36 cellular contexts compared by ENCODE assay signal in genomic region chr20:62451156-62451767, GRCh38. TPM values are rescaled to one million over a fixed set of nuclear protein-coding genes. Genes with fewer than 3 reads are reported as not detected.
"Had no signal": no experiment of that assay in that cellular context is flagged by ENCODE, and none has a peak within 500 bp of the region (broad histone marks: within the 10 kb centered on the region; RNA-seq: fewer than 3 reads in every experiment).

No MANE protein-coding gene starts in this region.

- H3K9me3 Mint-ChIP-seq: activated CD4-positive, alpha-beta memory T cell treated with anti-CD3 and anti-CD28 coated beads for 36 hours; activated CD4-positive, alpha-beta T cell treated with anti-CD3 and anti-CD28 coated beads, Interleukin-2, amount 10 ng/mL, durations not matched to agents 24 days and 14 days; activated naive CD4-positive, alpha-beta T cell treated with anti-CD3 and anti-CD28 coated beads for 36 hours; activated naive CD4-positive, alpha-beta T cell treated with anti-CD3 and anti-CD28 coated beads, Interleukin-2, amount 50 U/mL, for 24 hours; activated naive CD8-positive, alpha-beta T cell treated with anti-CD3 and anti-CD28 coated beads for 36 hours; activated naive CD8-positive, alpha-beta T cell treated with anti-CD3 and anti-CD28 coated beads, Interleukin-2, amount 50 U/mL, for 24 hours; activated T-helper 1 cell treated with anti-CD3 and anti-CD28 coated beads, Interleukin-12 subunit alpha, Interleukin-12 subunit beta, Interleukin-2, Interleukin-4 antibody, amounts not matched to agents 30 ng/mL and 10 ng/mL and 1 ng/mL, durations not matched to agents 14 hours and 24 hours and 36 hours; activated T-helper 2 cell treated with anti-CD3 and anti-CD28 coated beads, Interferon-gamma antibody, Interleukin-2, Interleukin-4, amounts not matched to agents 10 μg/mL and 5 μg/mL and 100 μg/mL, durations not matched to agents 14 hours and 24 hours and 36 hours; effector memory CD8-positive, alpha-beta T cell had no signal

- H3K27ac Mint-ChIP-seq: activated CD4-positive, alpha-beta memory T cell treated with anti-CD3 and anti-CD28 coated beads for 36 hours; activated CD4-positive, alpha-beta T cell treated with anti-CD3 and anti-CD28 coated beads for 36 hours; activated CD4-positive, alpha-beta T cell treated with anti-CD3 and anti-CD28 coated beads, Interleukin-2, amount 10 ng/mL, durations not matched to agents 24 days and 14 days; activated CD8-positive, alpha-beta memory T cell treated with anti-CD3 and anti-CD28 coated beads, Interleukin-2, amount 10 ng/mL, durations not matched to agents 7 days and 5 days; activated CD8-positive, alpha-beta T cell treated with anti-CD3 and anti-CD28 coated beads, Interleukin-2, amount 10 ng/mL, durations not matched to agents 7 days and 5 days; activated naive CD4-positive, alpha-beta T cell treated with anti-CD3 and anti-CD28 coated beads for 36 hours; activated naive CD4-positive, alpha-beta T cell treated with anti-CD3 and anti-CD28 coated beads, Interleukin-2, amount 50 U/mL, for 24 hours; activated naive CD8-positive, alpha-beta T cell treated with anti-CD3 and anti-CD28 coated beads for 36 hours; activated naive CD8-positive, alpha-beta T cell treated with anti-CD3 and anti-CD28 coated beads, Interleukin-2, amount 50 U/mL, for 24 hours; activated T-helper 1 cell treated with anti-CD3 and anti-CD28 coated beads, Interleukin-12 subunit alpha, Interleukin-12 subunit beta, Interleukin-2, Interleukin-4 antibody, amounts not matched to agents 30 ng/mL and 10 ng/mL and 1 ng/mL, durations not matched to agents 14 hours and 24 hours and 36 hours; activated T-helper 2 cell treated with anti-CD3 and anti-CD28 coated beads, Interferon-gamma antibody, Interleukin-2, Interleukin-4, amounts not matched to agents 10 μg/mL and 5 μg/mL and 100 μg/mL, durations not matched to agents 14 hours and 24 hours and 36 hours; effector memory CD8-positive, alpha-beta T cell had no signal

- H3K4me1 ChIP-seq: adrenal gland, body of pancreas, esophagus muscularis mucosa, foreskin keratinocyte, gastrocnemius medialis had no signal

- H3K4me1 Mint-ChIP-seq: activated CD4-positive, alpha-beta T cell treated with anti-CD3 and anti-CD28 coated beads for 36 hours; activated CD4-positive, alpha-beta T cell treated with anti-CD3 and anti-CD28 coated beads, Interleukin-2, amount 10 ng/mL, durations not matched to agents 24 days and 14 days; activated CD8-positive, alpha-beta memory T cell treated with anti-CD3 and anti-CD28 coated beads, Interleukin-2, amount 10 ng/mL, durations not matched to agents 7 days and 5 days; activated naive CD4-positive, alpha-beta T cell treated with anti-CD3 and anti-CD28 coated beads, Interleukin-2, amount 50 U/mL, for 24 hours; activated naive CD8-positive, alpha-beta T cell treated with anti-CD3 and anti-CD28 coated beads for 36 hours; activated naive CD8-positive, alpha-beta T cell treated with anti-CD3 and anti-CD28 coated beads, Interleukin-2, amount 50 U/mL, for 24 hours had no signal

- H3K4me3 Mint-ChIP-seq: activated CD4-positive, alpha-beta memory T cell treated with anti-CD3 and anti-CD28 coated beads for 36 hours; activated CD4-positive, alpha-beta T cell treated with anti-CD3 and anti-CD28 coated beads for 36 hours; activated CD4-positive, alpha-beta T cell treated with anti-CD3 and anti-CD28 coated beads, Interleukin-2, amount 10 ng/mL, durations not matched to agents 24 days and 14 days; activated CD8-positive, alpha-beta memory T cell treated with anti-CD3 and anti-CD28 coated beads, Interleukin-2, amount 10 ng/mL, durations not matched to agents 7 days and 5 days; activated CD8-positive, alpha-beta T cell treated with anti-CD3 and anti-CD28 coated beads, Interleukin-2, amount 10 ng/mL, durations not matched to agents 7 days and 5 days; activated naive CD4-positive, alpha-beta T cell treated with anti-CD3 and anti-CD28 coated beads for 36 hours; activated naive CD4-positive, alpha-beta T cell treated with anti-CD3 and anti-CD28 coated beads, Interleukin-2, amount 50 U/mL, for 24 hours; activated naive CD8-positive, alpha-beta T cell treated with anti-CD3 and anti-CD28 coated beads for 36 hours; activated naive CD8-positive, alpha-beta T cell treated with anti-CD3 and anti-CD28 coated beads, Interleukin-2, amount 50 U/mL, for 24 hours; activated T-helper 1 cell treated with anti-CD3 and anti-CD28 coated beads, Interleukin-12 subunit alpha, Interleukin-12 subunit beta, Interleukin-2, Interleukin-4 antibody, amounts not matched to agents 30 ng/mL and 10 ng/mL and 1 ng/mL, durations not matched to agents 14 hours and 24 hours and 36 hours; effector memory CD8-positive, alpha-beta T cell had no signal

- H3K36me3 Mint-ChIP-seq: activated CD4-positive, alpha-beta memory T cell treated with anti-CD3 and anti-CD28 coated beads for 36 hours; activated CD8-positive, alpha-beta memory T cell treated with anti-CD3 and anti-CD28 coated beads, Interleukin-2, amount 10 ng/mL, durations not matched to agents 7 days and 5 days; activated naive CD4-positive, alpha-beta T cell treated with anti-CD3 and anti-CD28 coated beads, Interleukin-2, amount 50 U/mL, for 24 hours; activated naive CD8-positive, alpha-beta T cell treated with anti-CD3 and anti-CD28 coated beads for 36 hours had no signal

- H3K27ac ChIP-seq: adrenal gland, body of pancreas, esophagus muscularis mucosa, foreskin keratinocyte, gastrocnemius medialis had no signal

- H3K4me3 ChIP-seq: adrenal gland, body of pancreas, esophagus muscularis mucosa, gastrocnemius medialis had no signal

- H3K27me3 Mint-ChIP-seq: activated naive CD8-positive, alpha-beta T cell treated with anti-CD3 and anti-CD28 coated beads for 36 hours had no signal

- DNase-seq: activated CD4-positive, alpha-beta memory T cell treated with anti-CD3 and anti-CD28 coated beads for 36 hours; activated CD4-positive, alpha-beta T cell treated with anti-CD3 and anti-CD28 coated beads for 36 hours; activated CD4-positive, alpha-beta T cell treated with anti-CD3 and anti-CD28 coated beads, Interleukin-2, amount 10 ng/mL, durations not matched to agents 24 days and 14 days; activated CD4-positive, CD25-positive, alpha-beta regulatory T cell; activated CD4-positive, CD25-positive, alpha-beta regulatory T cell treated with anti-CD3 and anti-CD28 coated beads, Interleukin-2, amount 50 U/mL, for 72 hours; activated CD8-positive, alpha-beta memory T cell treated with anti-CD3 and anti-CD28 coated beads, Interleukin-2, amount 10 ng/mL, durations not matched to agents 7 days and 5 days; activated CD8-positive, alpha-beta memory T cell treated with anti-CD3 and anti-CD28 coated beads, Interleukin-2, amount 50 U/mL, for 4 hours; activated CD8-positive, alpha-beta T cell treated with anti-CD3 and anti-CD28 coated beads, Interleukin-2, amount 10 ng/mL, durations not matched to agents 7 days and 5 days; activated effector memory CD4-positive, alpha-beta T cell treated with anti-CD3 and anti-CD28 coated beads, Interleukin-2, amount 50 U/mL, for 16 hours; activated naive CD4-positive, alpha-beta T cell treated with anti-CD3 and anti-CD28 coated beads for 36 hours; activated naive CD8-positive, alpha-beta T cell treated with anti-CD3 and anti-CD28 coated beads for 36 hours; activated naive CD8-positive, alpha-beta T cell treated with anti-CD3 and anti-CD28 coated beads, Interleukin-2, amount 50 U/mL, for 24 hours; activated T-cell treated with anti-CD3 and anti-CD28 coated beads, Interleukin-2, amount 50 U/mL, for 1 hour; activated T-cell treated with anti-CD3 and anti-CD28 coated beads, Interleukin-2, amount 50 U/mL, for 48 hours; adrenal gland; amygdala; aorta; body of pancreas; caudate nucleus; cortex of kidney; dermis blood vessel endothelial cell; effector CD4-positive, alpha-beta T cell; effector memory CD8-positive, alpha-beta T cell; erythroblast; foreskin keratinocyte; gastrocnemius medialis; glutamatergic neuron; T-helper 2 cell had no signal

- H3K36me3 ChIP-seq: adrenal gland, esophagus muscularis mucosa, gastrocnemius medialis had no signal

- H3K9me3 ChIP-seq: adrenal gland, body of pancreas, esophagus muscularis mucosa, gastrocnemius medialis had no signal

- FAIRE-seq: colon had no signal

- ATAC-seq: activated CD4-positive, alpha-beta T cell treated with anti-CD3 and anti-CD28 coated beads for 36 hours; activated CD8-positive, alpha-beta memory T cell treated with anti-CD3 and anti-CD28 coated beads, Interleukin-2, amount 10 ng/mL, durations not matched to agents 7 days and 5 days; activated CD8-positive, alpha-beta T cell treated with anti-CD3 and anti-CD28 coated beads, Interleukin-2, amount 10 ng/mL, durations not matched to agents 7 days and 5 days; activated naive CD8-positive, alpha-beta T cell treated with anti-CD3 and anti-CD28 coated beads, Interleukin-2, amount 50 U/mL, for 24 hours; body of pancreas; effector memory CD8-positive, alpha-beta T cell; foreskin keratinocyte; gastrocnemius medialis had no signal

- H3K27me3 ChIP-seq: adrenal gland, body of pancreas had no signal

RNA-seq across cellular contexts. Expression of gene RBBP8NL, which starts 23.9 kb away (rescaled TPM):
- total RNA-seq: activated CD4-positive, alpha-beta memory T cell treated with anti-CD3 and anti-CD28 coated beads for 36 hours; activated CD4-positive, alpha-beta T cell treated with anti-CD3 and anti-CD28 coated beads for 36 hours; activated CD4-positive, alpha-beta T cell treated with anti-CD3 and anti-CD28 coated beads, Interleukin-2, amount 10 ng/mL, durations not matched to agents 24 days and 14 days; activated CD8-positive, alpha-beta memory T cell treated with anti-CD3 and anti-CD28 coated beads for 36 hours; activated CD8-positive, alpha-beta memory T cell treated with anti-CD3 and anti-CD28 coated beads, Interleukin-2, amount 10 ng/mL, durations not matched to agents 7 days and 5 days; activated CD8-positive, alpha-beta T cell treated with anti-CD3 and anti-CD28 coated beads, Interleukin-2, amount 10 ng/mL, durations not matched to agents 7 days and 5 days; activated naive CD4-positive, alpha-beta T cell treated with anti-CD3 and anti-CD28 coated beads for 36 hours; activated naive CD8-positive, alpha-beta T cell treated with anti-CD3 and anti-CD28 coated beads for 36 hours; activated T-helper 1 cell treated with anti-CD3 and anti-CD28 coated beads, Interleukin-12 subunit alpha, Interleukin-12 subunit beta, Interleukin-2, Interleukin-4 antibody, amounts not matched to agents 30 ng/mL and 10 ng/mL and 1 ng/mL, durations not matched to agents 14 hours and 24 hours and 36 hours; activated T-helper 2 cell treated with anti-CD3 and anti-CD28 coated beads, Interferon-gamma antibody, Interleukin-2, Interleukin-4, amounts not matched to agents 10 μg/mL and 5 μg/mL and 100 μg/mL, durations not matched to agents 14 hours and 24 hours and 36 hours; adrenal gland; aorta; chondrocyte; dermis blood vessel endothelial cell; esophagus muscularis mucosa; foreskin keratinocyte; gastrocnemius medialis; T-helper 1 cell treated with Interleukin-12 subunit alpha and Interleukin-12 subunit beta and Interleukin-4 antibody, amounts not matched to agents 30 ng/mL and 1 ng/mL, for 36 hours had no signal
- polyA plus RNA-seq: adrenal gland, foreskin keratinocyte had no signal

RNA-seq across cellular contexts. Expression of gene GATA5, which starts 24.5 kb away (rescaled TPM):
- total RNA-seq: activated CD4-positive, alpha-beta memory T cell treated with anti-CD3 and anti-CD28 coated beads for 36 hours; activated CD4-positive, alpha-beta T cell treated with anti-CD3 and anti-CD28 coated beads for 36 hours; activated CD4-positive, alpha-beta T cell treated with anti-CD3 and anti-CD28 coated beads, Interleukin-2, amount 10 ng/mL, durations not matched to agents 24 days and 14 days; activated CD8-positive, alpha-beta memory T cell treated with anti-CD3 and anti-CD28 coated beads for 36 hours; activated CD8-positive, alpha-beta memory T cell treated with anti-CD3 and anti-CD28 coated beads, Interleukin-2, amount 10 ng/mL, durations not matched to agents 7 days and 5 days; activated CD8-positive, alpha-beta T cell treated with anti-CD3 and anti-CD28 coated beads, Interleukin-2, amount 10 ng/mL, durations not matched to agents 7 days and 5 days; activated naive CD4-positive, alpha-beta T cell treated with anti-CD3 and anti-CD28 coated beads for 36 hours; activated naive CD8-positive, alpha-beta T cell treated with anti-CD3 and anti-CD28 coated beads for 36 hours; activated T-helper 1 cell treated with anti-CD3 and anti-CD28 coated beads, Interleukin-12 subunit alpha, Interleukin-12 subunit beta, Interleukin-2, Interleukin-4 antibody, amounts not matched to agents 30 ng/mL and 10 ng/mL and 1 ng/mL, durations not matched to agents 14 hours and 24 hours and 36 hours; activated T-helper 2 cell treated with anti-CD3 and anti-CD28 coated beads, Interferon-gamma antibody, Interleukin-2, Interleukin-4, amounts not matched to agents 10 μg/mL and 5 μg/mL and 100 μg/mL, durations not matched to agents 14 hours and 24 hours and 36 hours; body of pancreas; chondrocyte; dermis blood vessel endothelial cell; foreskin keratinocyte; gastrocnemius medialis; T-helper 1 cell treated with Interleukin-12 subunit alpha and Interleukin-12 subunit beta and Interleukin-4 antibody, amounts not matched to agents 30 ng/mL and 1 ng/mL, for 36 hours had no signal
- polyA plus RNA-seq: foreskin keratinocyte had no signal
